Comparison of ENCODE assay signal across 9 cellular contexts in genomic region chr22:32410459-32410858, GRCh38. TPM values are rescaled to one million over a fixed set of nuclear protein-coding genes. Genes with fewer than 3 reads are reported as not detected.
DNase-seq lines count a peak whose midpoint lies in the region; ATAC-seq and TF ChIP-seq lines count a peak whose summit lies in the region.
"Had no signal": no experiment of that assay in that cellular context is flagged by ENCODE, and none has a peak within 500 bp of the region (broad histone marks: within the 10 kb centered on the region; RNA-seq: fewer than 3 reads in every experiment).

No MANE protein-coding gene starts in this region.

- H3K4me1 ChIP-seq in hepatocyte (ENCODE audit: insufficient read depth) = peaks cover 12% of the 10 kb centered on the region

- H3K27me3 Mint-ChIP-seq in activated CD4-positive, alpha-beta T cell treated with anti-CD3 and anti-CD28 coated beads for 36 hours = no peaks in the 10 kb centered on the region
- H3K27me3 Mint-ChIP-seq in activated CD8-positive, alpha-beta T cell treated with anti-CD3 and anti-CD28 coated beads for 36 hours = no peaks in the 10 kb centered on the region
- H3K27me3 Mint-ChIP-seq in stimulated activated memory B cell treated with anti-CD40 and anti-IgM and Interleukin-4, amounts not matched to agents 10 μg/mL and 1 μg/mL and 100 μg/mL, for 72 hours = no peaks in the 10 kb centered on the region

- H4K20me1 ChIP-seq in hepatocyte (ENCODE audit: insufficient read depth, poor library complexity, severe bottlenecking) = peaks cover 12% of the 10 kb centered on the region

- WGBS in hepatocyte (ENCODE audit: low lambda C conversion rate, missing lambda C conversion rate) = 92% methylated on average over 4 of the region's 4 CpGs

- peaks cover 41% of the 10 kb centered on the region for H3K4me1 Mint-ChIP-seq in activated CD4-positive, alpha-beta T cell treated with anti-CD3 and anti-CD28 coated beads for 36 hours
- H3K4me1 Mint-ChIP-seq in activated CD8-positive, alpha-beta T cell treated with anti-CD3 and anti-CD28 coated beads for 36 hours (ENCODE audit: low read depth) = peaks cover 51% of the 10 kb centered on the region
- H3K4me1 Mint-ChIP-seq in stimulated activated memory B cell treated with anti-CD40 and anti-IgM and Interleukin-4, amounts not matched to agents 10 μg/mL and 1 μg/mL and 100 μg/mL, for 72 hours = peaks cover 45% of the 10 kb centered on the region

- H2AFZ ChIP-seq in hepatocyte = no peak overlapping the region

- H3K27me3 ChIP-seq in hepatocyte = no peaks in the 10 kb centered on the region

- CTCF ChIA-PET in activated CD4-positive, alpha-beta T cell treated with anti-CD3 and anti-CD28 coated beads for 36 hours (lab: Charles Lee) = interaction anchor here (1.5 to 2.2 kb wide), 2 partner anchors 13 to 64 kb away, joined by 4 to 6 read pairs; no protein-coding TSS in a partner anchor
- CTCF ChIA-PET in activated CD8-positive, alpha-beta T cell treated with anti-CD3 and anti-CD28 coated beads for 36 hours (lab: Charles Lee) = interaction anchor here (3.9 kb wide), 1 partner anchor 63 kb away, joined by 13 read pairs; the partner anchor contains the start of gene FBXO7

- H3K4me3 Mint-ChIP-seq in activated CD4-positive, alpha-beta T cell treated with anti-CD3 and anti-CD28 coated beads for 36 hours = peak overlapping the region; percentile 93
- H3K4me3 Mint-ChIP-seq in activated CD8-positive, alpha-beta T cell treated with anti-CD3 and anti-CD28 coated beads for 36 hours = peak overlapping the region; percentile 93
- H3K4me3 Mint-ChIP-seq in stimulated activated memory B cell treated with anti-CD40 and anti-IgM and Interleukin-4, amounts not matched to agents 10 μg/mL and 1 μg/mL and 100 μg/mL, for 72 hours = peak overlapping the region; percentile 91

- peaks cover 46% of the 10 kb centered on the region for H3K79me2 ChIP-seq in hepatocyte

- peak; percentile 21 for ATAC-seq in activated CD4-positive, alpha-beta T cell treated with anti-CD3 and anti-CD28 coated beads for 36 hours
- ATAC-seq in activated CD8-positive, alpha-beta T cell treated with anti-CD3 and anti-CD28 coated beads for 36 hours = no peak
- ATAC-seq in stimulated activated memory B cell treated with anti-CD40 and anti-IgM and Interleukin-4, amounts not matched to agents 10 μg/mL and 1 μg/mL and 100 μg/mL, for 72 hours = no peak

- peaks cover 36% of the 10 kb centered on the region for H3K36me3 Mint-ChIP-seq in activated CD4-positive, alpha-beta T cell treated with anti-CD3 and anti-CD28 coated beads for 36 hours (ENCODE audit: low read depth)
- peaks cover 36% of the 10 kb centered on the region for H3K36me3 Mint-ChIP-seq in activated CD8-positive, alpha-beta T cell treated with anti-CD3 and anti-CD28 coated beads for 36 hours (ENCODE audit: low read depth)
- peaks cover 30% of the 10 kb centered on the region for H3K36me3 Mint-ChIP-seq in stimulated activated memory B cell treated with anti-CD40 and anti-IgM and Interleukin-4, amounts not matched to agents 10 μg/mL and 1 μg/mL and 100 μg/mL, for 72 hours

- peak overlapping the region; percentile 78 for H3K4me2 ChIP-seq in hepatocyte

- DNase-seq in activated CD4-positive, alpha-beta T cell treated with anti-CD3 and anti-CD28 coated beads for 36 hours = no peak
- no peak for DNase-seq in activated CD4-positive, alpha-beta T cell treated with anti-CD3 and anti-CD28 coated beads, Interleukin-2, amount 50 U/mL, for 4 hours
- DNase-seq in activated CD8-positive, alpha-beta T cell treated with anti-CD3 and anti-CD28 coated beads for 36 hours = no peak
- no peak for DNase-seq in hepatocyte (ENCODE audit: low spot score)
- no peak for DNase-seq in NCI-H2227 (lab: John Stamatoyannopoulos, UW; ENCODE audit: unreplicated experiment)
- DNase-seq in NCI-H345 (lab: John Stamatoyannopoulos, UW) = no peak
- DNase-seq in glomerular visceral epithelial cell (ENCODE audit: extremely low spot score) = no peak
- DNase-seq: KG1 had no signal

- intact Hi-C loops in activated CD4-positive, alpha-beta T cell treated with anti-CD3 and anti-CD28 coated beads for 36 hours (cut with DNase I, micrococcal nuclease) = loop anchor here in 1 of 2 experiments (5.0 kb wide), 2 partner anchors 658 to 748 kb away; partner anchors contain the start of genes DEPDC5, PISD and PRR14L
- intact Hi-C loops in activated CD8-positive, alpha-beta T cell treated with anti-CD3 and anti-CD28 coated beads for 36 hours (cut with micrococcal nuclease) = loop anchor here (5.0 kb wide), 1 partner anchor 62 kb away; the partner anchor contains the start of gene FBXO7

- no peaks in the 10 kb centered on the region for H3K9me3 ChIP-seq in hepatocyte (ENCODE audit: low read depth)

- H3K27ac Mint-ChIP-seq in activated CD4-positive, alpha-beta T cell treated with anti-CD3 and anti-CD28 coated beads for 36 hours = peak overlapping the region; percentile 1
- peak overlapping the region; percentile 95 for H3K27ac Mint-ChIP-seq in activated CD8-positive, alpha-beta T cell treated with anti-CD3 and anti-CD28 coated beads for 36 hours
- H3K27ac Mint-ChIP-seq in stimulated activated memory B cell treated with anti-CD40 and anti-IgM and Interleukin-4, amounts not matched to agents 10 μg/mL and 1 μg/mL and 100 μg/mL, for 72 hours = peak overlapping the region; percentile 91

- H3K27ac ChIP-seq in hepatocyte = no peak overlapping the region

- H3K9me3 Mint-ChIP-seq in activated CD4-positive, alpha-beta T cell treated with anti-CD3 and anti-CD28 coated beads for 36 hours (ENCODE audit: low read depth) = no peaks in the 10 kb centered on the region
- no peaks in the 10 kb centered on the region for H3K9me3 Mint-ChIP-seq in activated CD8-positive, alpha-beta T cell treated with anti-CD3 and anti-CD28 coated beads for 36 hours
- H3K9me3 Mint-ChIP-seq in stimulated activated memory B cell treated with anti-CD40 and anti-IgM and Interleukin-4, amounts not matched to agents 10 μg/mL and 1 μg/mL and 100 μg/mL, for 72 hours = no peaks in the 10 kb centered on the region

- no peak for TF ChIP-seq CTCF in activated CD8-positive, alpha-beta T cell treated with anti-CD3 and anti-CD28 coated beads for 36 hours (IDR thresholded peaks at IDR 0.05)
- no peak for TF ChIP-seq CTCF in hepatocyte (IDR thresholded peaks at IDR 0.05; ENCODE audit: poor library complexity)

- no peaks in the 10 kb centered on the region for H3K9me2 ChIP-seq in hepatocyte (replicated peaks; ENCODE audit: insufficient read depth)

- H3K36me3 ChIP-seq in hepatocyte (replicated peaks; ENCODE audit: insufficient read depth, low read depth) = no peaks in the 10 kb centered on the region

- POLR2A ChIA-PET in activated CD4-positive, alpha-beta T cell treated with anti-CD3 and anti-CD28 coated beads for 36 hours (lab: Charles Lee) = no interaction called here
- POLR2A ChIA-PET in activated CD8-positive, alpha-beta T cell treated with anti-CD3 and anti-CD28 coated beads for 36 hours (lab: Charles Lee) = interaction anchor here (0.8 to 1.3 kb wide), 2 partner anchors 10 to 18 kb away, joined by 3 to 6 read pairs; no protein-coding TSS in a partner anchor

- no peak overlapping the region for H3K4me3 ChIP-seq in hepatocyte

RNA-seq across cellular contexts. Expression of gene RTCB, which starts 1.6 kb away (rescaled TPM):
- 10 to 100 TPM; 60.9 to 86.3 TPM for total RNA-seq in activated CD4-positive, alpha-beta T cell treated with anti-CD3 and anti-CD28 coated beads for 36 hours
- total RNA-seq in activated CD8-positive, alpha-beta T cell treated with anti-CD3 and anti-CD28 coated beads for 36 hours = 10 to 100 TPM; 77.9 to 82.7 TPM
- total RNA-seq in hepatocyte = 95.6 and 104 TPM in 2 replicates
- polyA plus RNA-seq in hepatocyte = 80.3 and 83.6 TPM in 2 replicates

RNA-seq across cellular contexts. Expression of gene RFPL3, which starts 52.8 kb away (rescaled TPM):
- total RNA-seq in activated CD4-positive, alpha-beta T cell treated with anti-CD3 and anti-CD28 coated beads for 36 hours = not detected
- total RNA-seq in activated CD8-positive, alpha-beta T cell treated with anti-CD3 and anti-CD28 coated beads for 36 hours = not detected
- total RNA-seq in hepatocyte = not detected in 2 replicates
- not detected in 2 replicates for polyA plus RNA-seq in hepatocyte

RNA-seq across cellular contexts. Expression of gene BPIFC, which starts 53.8 kb away (rescaled TPM):
- not detected for total RNA-seq in activated CD4-positive, alpha-beta T cell treated with anti-CD3 and anti-CD28 coated beads for 36 hours
- not detected for total RNA-seq in activated CD8-positive, alpha-beta T cell treated with anti-CD3 and anti-CD28 coated beads for 36 hours
- not detected in 2 replicates for total RNA-seq in hepatocyte
- not detected in 2 replicates for polyA plus RNA-seq in hepatocyte

Comparison
In these comparisons a context has a peak if more than half of its experiments do, and no peak if none do; other contexts are left out.
1. H3K27ac Mint-ChIP-seq: peak in every context shown above with its lines; median percentile 95 in activated CD8-positive, alpha-beta T cell treated with anti-CD3 and anti-CD28 coated beads for 36 hours; 91 in stimulated activated memory B cell treated with anti-CD40 and anti-IgM and Interleukin-4, amounts not matched to agents 10 μg/mL and 1 μg/mL and 100 μg/mL, for 72 hours; 1 in activated CD4-positive, alpha-beta T cell treated with anti-CD3 and anti-CD28 coated beads for 36 hours.